ENCODE assay signal across 21 cellular contexts in the genomic region with DNA sequence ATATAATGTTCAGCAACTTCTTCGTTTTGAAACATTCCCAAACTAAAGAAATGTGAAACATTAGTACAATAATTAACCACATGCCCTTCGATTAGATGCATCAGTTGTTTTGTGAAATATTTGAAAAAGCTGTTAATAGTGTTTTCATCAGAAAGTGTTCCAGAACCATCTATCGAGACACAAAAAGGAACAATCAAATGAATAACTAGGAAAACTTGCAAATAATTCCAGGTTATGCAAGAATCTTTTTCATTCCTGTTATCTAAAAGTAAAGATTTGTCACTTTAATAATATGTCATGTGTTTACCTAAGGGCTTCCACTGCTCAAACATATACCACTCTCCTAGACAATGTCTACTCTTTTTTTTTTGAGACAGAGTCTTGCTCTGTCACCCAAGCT.
"Had no signal": no experiment of that assay in that cellular context is flagged by ENCODE, and none has a peak within 500 bp of the region (broad histone marks: within the 10 kb centered on the region; RNA-seq: fewer than 3 reads in every experiment).

No MANE protein-coding gene starts in this region.

- FAIRE-seq: keratinocyte had no signal

- ATAC-seq: activated CD4-positive, alpha-beta T cell treated with anti-CD3 and anti-CD28 coated beads for 36 hours; activated naive CD4-positive, alpha-beta T cell treated with anti-CD3 and anti-CD28 coated beads, Interleukin-2, amount 50 U/mL, for 72 hours; activated T-helper 17 cell treated with anti-CD3 and anti-CD28 coated beads, Interleukin-2, amount 50 U/mL, for 72 hours; heart left ventricle; natural killer cell had no signal

- DNase-seq: activated B cell treated with CpG ODN at 0.5 μM for 24 hours; activated CD4-positive, alpha-beta T cell treated with anti-CD3 and anti-CD28 coated beads for 36 hours; activated CD4-positive, alpha-beta T cell treated with anti-CD3 and anti-CD28 coated beads, Interleukin-2, amount 50 U/mL, for 4 hours; activated CD8-positive, alpha-beta memory T cell treated with anti-CD3 and anti-CD28 coated beads for 24 hours; activated CD8-positive, alpha-beta memory T cell treated with anti-CD3 and anti-CD28 coated beads, Interleukin-2, amount 50 U/mL, for 4 hours; activated T-cell treated with anti-CD3 and anti-CD28 coated beads, Interleukin-2, amount 50 U/mL, for 24 hours; adrenal gland; cortex of kidney; endodermal cell; heart left ventricle; left ventricle myocardium inferior; natural killer cell; spleen; stimulated activated CD4-positive, alpha-beta T cell treated with anti-CD3 and anti-CD28 coated beads, Interleukin-4, amount 100 ng/mL, for 1 hour; stimulated activated naive CD4-positive, alpha-beta T cell; T-helper 1 cell; T-helper 9 cell; upper lobe of left lung had no signal
